Comparison of ENCODE assay signal across 18 cellular contexts in the genomic region with DNA sequence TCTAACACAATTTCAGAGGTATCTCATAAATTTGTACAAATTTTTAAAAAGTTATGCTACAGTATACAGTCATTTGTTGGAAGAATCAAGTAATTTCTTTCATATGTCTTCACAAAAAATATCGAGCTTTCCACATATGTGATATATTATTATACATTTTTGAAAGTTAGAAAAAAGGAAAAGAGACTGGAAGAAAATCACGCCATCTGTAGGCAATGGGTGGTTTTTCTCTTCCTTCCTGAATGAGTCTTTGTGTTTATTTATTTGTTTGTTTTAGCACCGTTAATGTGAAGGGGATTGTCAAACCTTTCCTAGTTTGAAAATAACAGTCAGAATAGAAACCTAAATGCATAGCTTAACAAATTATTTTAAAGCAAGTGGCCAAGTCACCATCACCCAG.
DNase-seq lines count a peak whose midpoint lies in the region; ATAC-seq and TF ChIP-seq lines count a peak whose summit lies in the region.
"Had no signal": no experiment of that assay in that cellular context is flagged by ENCODE, and none has a peak within 500 bp of the region (broad histone marks: within the 10 kb centered on the region; RNA-seq: fewer than 3 reads in every experiment).

No MANE protein-coding gene starts in this region.

- no peak overlapping the region for H3K4ac ChIP-seq in H9 (ENCODE audit: low read depth, low read length)

- H3K36me3 ChIP-seq in OCI-LY7 (ENCODE audit: insufficient read depth, low read length), result no peaks in the 10 kb centered on the region
- H3K36me3 ChIP-seq in spleen, result no peaks in the 10 kb centered on the region

- H3K56ac ChIP-seq in H9 (ENCODE audit: insufficient read length, low read depth, low read length), result no peak overlapping the region

- H3K27ac Mint-ChIP-seq in H9, result no peak overlapping the region
- H3K27ac Mint-ChIP-seq in chondrocyte (ENCODE audit: unreplicated experiment), result no peak overlapping the region
- H3K27ac Mint-ChIP-seq: CD8-positive, alpha-beta T cell; GM23338; IgD-negative memory B cell had no signal

- CTCF ChIA-PET in OCI-LY7 (lab: Charles Lee; ENCODE audit: unreplicated experiment), result no interaction called here

- H3K4me1 ChIP-seq in H9 (ENCODE audit: insufficient read depth, low read length) (no peaks in the 10 kb centered on the region), OCI-LY7 (ENCODE audit: insufficient read depth, low read length, poor library complexity, severe bottlenecking) (no peaks in the 10 kb centered on the region), spleen (no peaks in the 10 kb centered on the region)

- H3K4me2 ChIP-seq in H9 (ENCODE audit: insufficient read depth, insufficient read length, low read length), result no peak overlapping the region
- no peak overlapping the region for H3K4me2 ChIP-seq in OCI-LY7 (ENCODE audit: low read length)
- H3K4me2 ChIP-seq: GM23338 had no signal

- no peak overlapping the region for H2BK12ac ChIP-seq in H9 (ENCODE audit: insufficient read length, low read depth, low read length)

- H3K9me3 Mint-ChIP-seq in H9 (peaks cover 6 to 13% of the 10 kb centered on the region in 2 experiments; a peak in 4 of 5 replicates), chondrocyte (ENCODE audit: low read depth) (peaks cover 28% of the 10 kb centered on the region)

- H4K5ac ChIP-seq in H9 (ENCODE audit: insufficient read length, low read depth, low read length), result no peak overlapping the region

- H3K79me2 ChIP-seq in H9 (ENCODE audit: insufficient read depth, low read length) (peaks cover 3% of the 10 kb centered on the region; the same call in 1 of the 2 replicates), OCI-LY7 (ENCODE audit: insufficient read depth, low read depth, low read length) (no peaks in the 10 kb centered on the region)

- H3K23ac ChIP-seq in H9 (ENCODE audit: insufficient read length, low read depth, low read length), result no peak overlapping the region

- no peaks in the 10 kb centered on the region for H3K27me3 Mint-ChIP-seq in H9 (ENCODE audit: low read depth)
- H3K27me3 Mint-ChIP-seq in chondrocyte (ENCODE audit: low read depth), result no peaks in the 10 kb centered on the region
- H3K27me3 Mint-ChIP-seq: IgD-negative memory B cell had no signal

- no peak overlapping the region for H2BK20ac ChIP-seq in H9 (ENCODE audit: low read depth, low read length, poor library complexity, severe bottlenecking)

- no TSS peak for BruUV-seq in OCI-LY7 (replicated peaks; lab: Mats Ljungman, UMichigan)

- H3K27ac ChIP-seq in H9 (ENCODE audit: insufficient read length, low read depth, low read length), result no peak overlapping the region
- H3K27ac ChIP-seq in OCI-LY7 (ENCODE audit: low read depth, low read length, poor library complexity, severe bottlenecking), result no peak overlapping the region
- H3K27ac ChIP-seq in spleen, result no peak overlapping the region

- H2AFZ ChIP-seq in H9 (ENCODE audit: low read length) (no peak overlapping the region), OCI-LY7 (ENCODE audit: low read length) (no peak overlapping the region)
- H2AFZ ChIP-seq: GM23338 had no signal

- WGBS in H9 (ENCODE audit: extremely low coverage, insufficient read length, low lambda C conversion rate), result no CpG with 5 or more reads among the region's 3 CpGs
- 59 to 71% (median 62%) methylated on average over 3 of the region's 3 CpGs for WGBS in spleen, 5 donors
- 63 to 69% methylated on average over 3 of the region's 3 CpGs for WGBS in lower leg skin, 2 donors

- no peak overlapping the region for H2BK15ac ChIP-seq in H9 (ENCODE audit: low read depth, low read length)

- H2AK5ac ChIP-seq in H9 (ENCODE audit: insufficient read length, low read length), result no peak overlapping the region

- H3K9me3 ChIP-seq in H9 (ENCODE audit: control insufficient read depth, low read depth, low read length), result no peaks in the 10 kb centered on the region
- H3K9me3 ChIP-seq in OCI-LY7 (ENCODE audit: low read length), result no peaks in the 10 kb centered on the region
- H3K9me3 ChIP-seq in spleen, result peaks cover 0 to 36% (median 30%) of the 10 kb centered on the region in 8 donors

- intact Hi-C loops in OCI-LY7 (cut with micrococcal nuclease; ENCODE audit: unreplicated experiment) (no loop called here), spleen (cut with DNase I; ENCODE audit: low total_unique reads) (no loop called here), lower leg skin (cut with DNase I; ENCODE audit: low total_unique reads) (no loop called here)

- DNase-seq in H9 (no peak), OCI-LY7 (ENCODE audit: low spot score) (no peak), chondrocyte (ENCODE audit: low spot score) (no peak), NCI-H82 treated with DMSO at 0.1 percent for 48 hours (lab: John Stamatoyannopoulos, UW; ENCODE audit: unreplicated experiment) (no peak), spleen (no peak), lower leg skin (ENCODE audit: low spot score in 2 of 2) (no peak)
- DNase-seq: AML-193; Calu3; CD8-positive, alpha-beta T cell; DMS79 treated with DMSO at 0.1 percent for 48 hours; EL; KBM-7 had no signal

- H3K4me3 Mint-ChIP-seq in H9 (no peak overlapping the region), chondrocyte (ENCODE audit: unreplicated experiment) (no peak overlapping the region)
- H3K4me3 Mint-ChIP-seq: CD8-positive, alpha-beta T cell; GM23338; IgD-negative memory B cell had no signal

- H2BK120ac ChIP-seq in H9 (ENCODE audit: low read depth, low read length, poor library complexity, severe bottlenecking), result no peak overlapping the region

- H4K8ac ChIP-seq in H9 (replicated peaks; ENCODE audit: insufficient read length, low read depth, low read length), result no peak overlapping the region

- no peak overlapping the region for H4K91ac ChIP-seq in H9 (ENCODE audit: insufficient read length, low read depth, low read length)

- TF ChIP-seq CTCF in H9 (conservative IDR thresholded peaks at IDR 0.05), result peak; percentile 54
- TF ChIP-seq CTCF in OCI-LY7 (conservative IDR thresholded peaks at IDR 0.05; ENCODE audit: low read length), result 0 out of 2 replicates have a peak, but pooled peaks have one; percentile 27
- peak; percentile 17 for TF ChIP-seq CTCF in chondrocyte (IDR thresholded peaks at IDR 0.05)
- TF ChIP-seq CTCF in spleen (IDR thresholded peaks at IDR 0.05 in 8 of 11, conservative IDR thresholded peaks at IDR 0.05 in 3 of 11), result no peak
- TF ChIP-seq CTCF in lower leg skin (IDR thresholded peaks at IDR 0.05), result no peak

- H3K79me1 ChIP-seq in H9 (ENCODE audit: insufficient read depth, low read depth, low read length, poor library complexity, severe bottlenecking), result no peaks in the 10 kb centered on the region

- H3K4me3 ChIP-seq in OCI-LY7 (ENCODE audit: low read depth, low read length, poor library complexity, severe bottlenecking) (no peak overlapping the region), spleen (no peak overlapping the region), lower leg skin (ENCODE audit: low read depth, poor library complexity, severe bottlenecking) (no peak overlapping the region)
- H3K4me3 ChIP-seq: GM12878, GM23338 had no signal

- H3K27me3 ChIP-seq in H9 (ENCODE audit: insufficient read depth, low read length) (no peaks in the 10 kb centered on the region), spleen (replicated peaks in 1 of 7) (peaks cover 0 to 10% (median 0%) of the 10 kb centered on the region in 7 donors)

- no peak overlapping the region for H3K14ac ChIP-seq in H9 (ENCODE audit: insufficient read depth, low read length)

- H3K23me2 ChIP-seq in H9 (ENCODE audit: insufficient read length, low read depth, low read length, poor library complexity, severe bottlenecking), result no peaks in the 10 kb centered on the region

- no peak overlapping the region for H3K9ac ChIP-seq in H9 (ENCODE audit: extremely low read depth, insufficient read length, low read length)

- no peak for TF ChIP-seq POLR2A in spleen (IDR thresholded peaks at IDR 0.05)
- no peak for TF ChIP-seq POLR2A in lower leg skin (IDR thresholded peaks at IDR 0.05)

- H2BK5ac ChIP-seq in H9 (ENCODE audit: insufficient read length, low read length), result no peak overlapping the region

- H3K9me2 ChIP-seq in OCI-LY7 (ENCODE audit: insufficient read depth, low read length), result no peaks in the 10 kb centered on the region

- no peak for ATAC-seq in GM21528 (IDR thresholded peaks at IDR 0.05; ENCODE audit: low FRiP score, unreplicated experiment)
- ATAC-seq: CD8-positive, alpha-beta T cell; GM12878; GM23338; HCT116; HepG2 had no signal

- H3K18ac ChIP-seq in H9 (ENCODE audit: insufficient read length, low read depth, low read length), result no peak overlapping the region

- H3K36me3 Mint-ChIP-seq in H9 (ENCODE audit: insufficient read depth in 1 of 3, low read depth in 3 of 3) (peaks cover 0 to 4% (median 3%) of the 10 kb centered on the region in 3 experiments; a peak in 2 of 7 replicates), chondrocyte (ENCODE audit: low read depth) (peaks cover 15% of the 10 kb centered on the region)
- H3K36me3 Mint-ChIP-seq: CD8-positive, alpha-beta T cell had no signal

- H3K4me1 Mint-ChIP-seq in H9 (peaks cover 8 to 12% of the 10 kb centered on the region in 2 experiments; a peak in 3 of 4 replicates), chondrocyte (ENCODE audit: low read depth) (no peaks in the 10 kb centered on the region)

- POLR2A ChIA-PET in OCI-LY7 (lab: Charles Lee), result no interaction called here

- no peak overlapping the region for H3T11ph ChIP-seq in H9 (ENCODE audit: low read length)

- H4K20me1 ChIP-seq in H9 (ENCODE audit: control insufficient read depth, insufficient read depth, insufficient read length), result no peaks in the 10 kb centered on the region
- no peaks in the 10 kb centered on the region for H4K20me1 ChIP-seq in OCI-LY7 (ENCODE audit: insufficient read depth, low read length)

Comparison
In these comparisons a context has a peak if more than half of its experiments do, and no peak if none do; other contexts are left out.
1. CTCF ChIP-seq: peak in H9 (single experiment), OCI-LY7 (single experiment) and chondrocyte (single experiment); none in spleen (0 of 11) and lower leg skin (0 of 3).